9 cellular contexts compared by ENCODE assay signal in genomic region chr2:157830696-157831570, GRCh38. TPM values are rescaled to one million over a fixed set of nuclear protein-coding genes. Genes with fewer than 3 reads are reported as not detected.
A peak's percentile ranks its signal among the peaks of the same experiment; 100 is the strongest.
DNase-seq lines count a peak whose midpoint lies in the region; ATAC-seq and TF ChIP-seq lines count a peak whose summit lies in the region.
"Had no signal": no experiment of that assay in that cellular context is flagged by ENCODE, and none has a peak within 500 bp of the region (broad histone marks: within the 10 kb centered on the region; RNA-seq: fewer than 3 reads in every experiment).

No MANE protein-coding gene starts in this region.

- H4K20me1 ChIP-seq in GM23338 (replicated peaks; ENCODE audit: insufficient read depth) = no peaks in the 10 kb centered on the region

- 0 out of 2 replicates have a peak, but pooled peaks cover 7% of the 10 kb centered on the region for H3K9me2 ChIP-seq in GM23338 (ENCODE audit: insufficient read depth)

- TF ChIP-seq CTCF in GM23338 (conservative IDR thresholded peaks at IDR 0.05; ENCODE audit: low read depth in 2 of 2) (no peak), foreskin keratinocyte (conservative IDR thresholded peaks at IDR 0.05) (no peak), gastrocnemius medialis (IDR thresholded peaks at IDR 0.05 in 4 of 5, conservative IDR thresholded peaks at IDR 0.05 in 1 of 5) (no peak)

- peak overlapping the region; percentile 65 for H3K27ac ChIP-seq in GM23338 (ENCODE audit: low read depth)
- H3K27ac ChIP-seq in foreskin keratinocyte = peak overlapping the region; percentile 81
- H3K27ac ChIP-seq in gastrocnemius medialis = peak overlapping the region; percentile 69 to 84 (median 78)
- H3K27ac ChIP-seq: VCaP had no signal

- H3K27me3 ChIP-seq in GM23338 (ENCODE audit: insufficient read depth) (no peaks in the 10 kb centered on the region), foreskin keratinocyte (no peaks in the 10 kb centered on the region), gastrocnemius medialis (no peaks in the 10 kb centered on the region)

- H3K27ac Mint-ChIP-seq in GM23338 (peak overlapping the region; percentile 69), immature natural killer cell (peak overlapping the region in 1 of 6 donors; percentile 18)

- H3K4me3 Mint-ChIP-seq in GM23338 (peak overlapping the region; percentile 38; the same call in 2 of the 3 replicates), immature natural killer cell (no peak overlapping the region)

- in situ Hi-C loops in SK-MEL-5 (cut with HindIII; ENCODE audit: low pct_unique_long_range_greater_than_20kb, low sequenced_read_pairs) = no loop called here
- in situ Hi-C loops in gastrocnemius medialis (cut with MboI; ENCODE audit: low sequenced_read_pairs in 4 of 4) = no loop called here

- H3K4me1 ChIP-seq in GM23338 (ENCODE audit: insufficient read depth) = peaks cover 43% of the 10 kb centered on the region
- peaks cover 13% of the 10 kb centered on the region for H3K4me1 ChIP-seq in foreskin keratinocyte
- peaks cover 31 to 59% of the 10 kb centered on the region in 2 donors for H3K4me1 ChIP-seq in gastrocnemius medialis

- H3F3A ChIP-seq in GM23338 (replicated peaks; ENCODE audit: low read depth) = no peaks in the 10 kb centered on the region

- TF ChIP-seq POLR2A in gastrocnemius medialis (IDR thresholded peaks at IDR 0.05) = no peak

- ATAC-seq in GM23338 (no peak), foreskin keratinocyte (peak; percentile 96), gastrocnemius medialis (peak; percentile 93 to 94), GM18867 (IDR thresholded peaks at IDR 0.05; ENCODE audit: unreplicated experiment) (no peak), GM18907 (IDR thresholded peaks at IDR 0.05; ENCODE audit: unreplicated experiment) (no peak)

- intact Hi-C loops in gastrocnemius medialis (cut with DNase I; ENCODE audit: low total_unique reads) = no loop called here

- no peaks in the 10 kb centered on the region for H3K9me3 ChIP-seq in gastrocnemius medialis

- H3K79me2 ChIP-seq in GM23338 (replicated peaks; ENCODE audit: insufficient read depth) = peaks cover 36% of the 10 kb centered on the region

- no peak overlapping the region for H2AFZ ChIP-seq in GM23338

- peak overlapping the region; percentile 17; the same call in 1 of the 2 replicates for H3K4me3 ChIP-seq in GM23338
- no peak overlapping the region for H3K4me3 ChIP-seq in gastrocnemius medialis

- peak overlapping the region; percentile 63 for H3K4me2 ChIP-seq in GM23338

- DNase-seq in GM23338 (ENCODE audit: low spot score) (no peak), SK-MEL-5 (ENCODE audit: low read depth, low spot score) (peak; percentile 87), foreskin keratinocyte (peak; percentile 78 to 92), gastrocnemius medialis (peak in 1 of 2 donors; percentile 48), NCI-H2081 treated with DMSO at 0.1 percent for 48 hours (lab: John Stamatoyannopoulos, UW) (no peak), immature natural killer cell (no peak)

- no peaks in the 10 kb centered on the region; the same call in 2 of the 3 replicates for H3K36me3 Mint-ChIP-seq in GM23338 (ENCODE audit: low read depth)
- peaks cover 0 to 8% (median 0%) of the 10 kb centered on the region in 3 donors for H3K36me3 Mint-ChIP-seq in immature natural killer cell

- H3K9me3 Mint-ChIP-seq in GM23338 (no peaks in the 10 kb centered on the region; the same call in 2 of the 3 replicates), immature natural killer cell (no peaks in the 10 kb centered on the region)

- H3K4me1 Mint-ChIP-seq in GM23338 (peaks cover 45% of the 10 kb centered on the region), immature natural killer cell (peaks cover 0 to 6% of the 10 kb centered on the region in 2 donors)

- no peaks in the 10 kb centered on the region for H3K36me3 ChIP-seq in GM23338 (ENCODE audit: insufficient read depth)
- no peaks in the 10 kb centered on the region for H3K36me3 ChIP-seq in gastrocnemius medialis

- no peaks in the 10 kb centered on the region for H3K27me3 Mint-ChIP-seq in GM23338 (ENCODE audit: insufficient read depth, low read depth, poor library complexity)
- peaks cover 0 to 2% (median 2%) of the 10 kb centered on the region in 3 donors for H3K27me3 Mint-ChIP-seq in immature natural killer cell (ENCODE audit: low read depth in 3 of 3)

TF ChIP-seq in GM23338, 12 proteins besides CTCF, POLR2A, EP300 and RAD21:
- TF ChIP-seq JUNB (IDR thresholded peaks at IDR 0.05; ENCODE audit: unreplicated experiment) (no peak), NANOG (IDR thresholded peaks at IDR 0.05; ENCODE audit: borderline replicate concordance) (peak; percentile 39; the same call in 1 of the 2 replicates), EZH2phosphoT487 (IDR thresholded peaks at IDR 0.05; ENCODE audit: unreplicated experiment) (no peak), REST (IDR thresholded peaks at IDR 0.05; ENCODE audit: unreplicated experiment) (no peak)

RNA-seq across cellular contexts. Expression of gene ACVR1, which starts 45.2 kb away (rescaled TPM):
- total RNA-seq in GM23338 (2014; rRNA removed; shearing (Covaris generic)) = 20.0 and 21.5 TPM in 2 replicates
- 8.9 and 9.2 TPM in 2 replicates for polyA plus RNA-seq in GM23338 (2016; fragmentation: Nextera tagmentation; extraction: Ambion mirVana)
- 6.1 and 7.2 TPM in 2 replicates for total RNA-seq in SK-MEL-5 (2014; rRNA removed; shearing (Covaris generic))
- 18.5 and 26.0 TPM in 2 replicates for polyA plus RNA-seq in SK-MEL-5 (2015; cell fraction: cytosol; rRNA removed)
- 7.8 and 8.9 TPM in 2 replicates for polyA plus RNA-seq in SK-MEL-5 (2015; cell fraction: nucleus; rRNA removed)
- 24.4 and 28.3 TPM in 2 replicates for total RNA-seq in foreskin keratinocyte
- polyA plus RNA-seq in foreskin keratinocyte = 13.2 and 13.7 TPM in 2 replicates
- 10 to 100 TPM; 10.8 to 18.4 (median 12.2) TPM for total RNA-seq in gastrocnemius medialis
- 1 to 10 TPM in 2 of 3 donors, under 1 TPM in 1; 0.46 to 1.4 (median 1.1) TPM for polyA plus RNA-seq in immature natural killer cell

Comparison
In these comparisons a context has a peak if more than half of its experiments do, and no peak if none do; other contexts are left out.
1. ATAC-seq: peak in foreskin keratinocyte (single experiment) and gastrocnemius medialis (2 of 2); none in GM23338 (single experiment), GM18867 (single experiment) and GM18907 (single experiment).
2. DNase-seq: peak in SK-MEL-5 (single experiment) and foreskin keratinocyte (2 of 2); none in GM23338 (single experiment), NCI-H2081 treated with DMSO at 0.1 percent for 48 hours (single experiment) and immature natural killer cell (0 of 3).
3. Peak in every context shown above with its lines, with median percentiles within 50 percentile points of each other: H3K27ac ChIP-seq.